ENCODE assay signal across 9 cellular contexts in the genomic region with DNA sequence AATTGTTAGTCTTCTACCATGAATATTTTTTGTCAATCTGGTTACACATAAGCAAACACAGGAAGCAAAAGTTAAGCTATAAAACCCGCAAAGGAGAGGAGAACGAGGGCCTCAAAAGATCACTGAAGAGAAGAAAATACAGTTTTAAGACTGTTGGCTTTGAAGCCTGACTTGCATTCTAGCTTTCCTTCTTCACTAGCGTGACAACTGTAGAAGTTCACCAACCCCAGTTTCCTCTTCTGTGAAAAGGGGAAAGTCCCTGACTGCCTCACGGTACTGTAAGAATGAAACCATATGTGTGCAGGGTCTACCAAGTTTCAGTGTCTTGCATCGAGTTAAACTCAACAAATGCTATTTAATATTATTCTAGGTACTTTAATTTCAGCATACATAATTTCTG. TPM values are rescaled to one million over a fixed set of nuclear protein-coding genes. Genes with fewer than 3 reads are reported as not detected.
DNase-seq lines count a peak whose midpoint lies in the region; ATAC-seq and TF ChIP-seq lines count a peak whose summit lies in the region.
"Had no signal": no experiment of that assay in that cellular context is flagged by ENCODE, and none has a peak within 500 bp of the region (broad histone marks: within the 10 kb centered on the region; RNA-seq: fewer than 3 reads in every experiment).

No MANE protein-coding gene starts in this region.

- peak overlapping the region in 5 of 11 experiments; percentile 14 to 42 (median 26); a peak in 3 of 22 replicates for H3K27ac ChIP-seq in BLaER1 treated with 17β-estradiol and CSF1 and Interleukin-3, amounts not matched to agents 10 nM and 100 nM
- H3K27ac ChIP-seq in ascending aorta = no peak overlapping the region

- TF ChIP-seq CTCF in ascending aorta (IDR thresholded peaks at IDR 0.05) = no peak

- peaks cover 5 to 34% (median 28%) of the 10 kb centered on the region in 10 experiments; a peak in 19 of 20 replicates for H3K4me1 ChIP-seq in BLaER1 treated with 17β-estradiol and CSF1 and Interleukin-3, amounts not matched to agents 10 nM and 100 nM
- H3K4me1 ChIP-seq in ascending aorta = peaks cover 0 to 9% of the 10 kb centered on the region in 2 donors

- ATAC-seq in GM19395 (IDR thresholded peaks at IDR 0.05; ENCODE audit: unreplicated experiment) = peak; percentile 99
- peak; percentile 98 for ATAC-seq in HG03432 (IDR thresholded peaks at IDR 0.05; ENCODE audit: unreplicated experiment)
- peak; percentile 47 for ATAC-seq in left colon

- no peak overlapping the region for H3K4me3 ChIP-seq in BLaER1 treated with 17β-estradiol and CSF1 and Interleukin-3, amounts not matched to agents 10 nM and 100 nM
- H3K4me3 ChIP-seq in ascending aorta = no peak overlapping the region

- peak; percentile 11 for DNase-seq in activated CD4-positive, alpha-beta T cell treated with anti-CD3 and anti-CD28 coated beads, Interleukin-2, amount 50 U/mL, for 1 hour
- DNase-seq in left colon = no peak
- no peak for DNase-seq in ACHN
- DNase-seq in NCI-H1930 (lab: John Stamatoyannopoulos, UW) = no peak
- no peak for DNase-seq in ascending aorta (ENCODE audit: low spot score in 2 of 2)

- no peaks in the 10 kb centered on the region for H3K27me3 ChIP-seq in BLaER1 treated with 17β-estradiol and CSF1 and Interleukin-3, amounts not matched to agents 10 nM and 100 nM
- no peaks in the 10 kb centered on the region for H3K27me3 ChIP-seq in ascending aorta

- intact Hi-C loops in left colon (cut with DNase I, micrococcal nuclease) = no loop called here
- intact Hi-C loops in ascending aorta (cut with DNase I) = no loop called here

- H3K9ac ChIP-seq in BLaER1 treated with 17β-estradiol and CSF1 and Interleukin-3, amounts not matched to agents 10 nM and 100 nM = no peak overlapping the region

- peak overlapping the region in 10 of 11 experiments; percentile 17 to 74 (median 56); a peak in 16 of 22 replicates for H3K4me2 ChIP-seq in BLaER1 treated with 17β-estradiol and CSF1 and Interleukin-3, amounts not matched to agents 10 nM and 100 nM

- H4K20me1 ChIP-seq in BLaER1 treated with 17β-estradiol and CSF1 and Interleukin-3, amounts not matched to agents 10 nM and 100 nM = no peaks in the 10 kb centered on the region

- H3K9me3 ChIP-seq in BLaER1 treated with 17β-estradiol and CSF1 and Interleukin-3, amounts not matched to agents 10 nM and 100 nM (replicated peaks in 1 of 11) = peaks cover 0 to 10% (median 3%) of the 10 kb centered on the region in 11 experiments; a peak in 3 of 22 replicates
- H3K9me3 ChIP-seq in ascending aorta = no peaks in the 10 kb centered on the region

- H3K36me3 ChIP-seq in BLaER1 treated with 17β-estradiol and CSF1 and Interleukin-3, amounts not matched to agents 10 nM and 100 nM = no peaks in the 10 kb centered on the region
- H3K36me3 ChIP-seq in ascending aorta = no peaks in the 10 kb centered on the region

- in situ Hi-C loops in ACHN (cut with HindIII; ENCODE audit: low pct_ligation_motif_present, low pct_unique_long_range_greater_than_20kb, low sequenced_read_pairs) = no loop called here

RNA-seq across cellular contexts. Expression of a gene that starts 7.5 kb away (rescaled TPM):
- total RNA-seq in left colon = under 1 TPM; 0.09 to 0.20 TPM
- 1.7 TPM for total RNA-seq in ascending aorta
- total RNA-seq: epithelial cell of proximal tubule had no signal

Comparison
In these comparisons a context has a peak if more than half of its experiments do, and no peak if none do; other contexts are left out.
1. ATAC-seq: peak in every context shown above with its lines; median percentile 99 in GM19395; 98 in HG03432; 47 in left colon.